In genomic region chr17:40061532-40062038, GRCh38 we compare ENCODE assay signal across 1 cellular context.
TF ChIP-seq lines count a peak whose summit lies in the region.

No MANE protein-coding gene starts in this region.

TF ChIP-seq in GM23338, 12 proteins besides CTCF, POLR2A, EP300 and RAD21:
- TF ChIP-seq ZNF462 (CRISPR knock-in tag; IDR thresholded peaks at IDR 0.05) (no peak), POLR2AphosphoS5 (IDR thresholded peaks at IDR 0.05; ENCODE audit: low read depth) (no peak)
TF ChIP-seq in GM23338: peak in this region for 0.
